Comparison of ENCODE assay signal across 21 cellular contexts in genomic region chr10:95602382-95602781, GRCh38.
"Had no signal": no experiment of that assay in that cellular context is flagged by ENCODE, and none has a peak within 500 bp of the region (broad histone marks: within the 10 kb centered on the region; RNA-seq: fewer than 3 reads in every experiment).

No MANE protein-coding gene starts in this region.

- H3K4me3 ChIP-seq: MG63, SJCRH30 had no signal

- ATAC-seq: Panc1, PC-3, SK-N-SH treated with all-trans-retinoic acid at 6 μM for 48 hours had no signal

- H3K27me3 ChIP-seq: MG63, SJCRH30 had no signal

- DNase-seq: IMR-90, Karpas-422, KG1, MG63, NCI-H1092 treated with DMSO at 0.1 percent for 48 hours, NCI-H1436, NCI-H187, NCI-H2029, NCI-H2081 treated with DMSO at 0.1 percent for 48 hours, NCI-H2171, NCI-H226, NCI-H446, NCI-H510A, NCI-H524 treated with DMSO at 0.1 percent for 48 hours, NCI-H774, PC-3, SHP77, SJCRH30 had no signal

- H3K9me3 ChIP-seq: MG63, SJCRH30 had no signal

- H3K4me1 ChIP-seq: SJCRH30 had no signal

- H3K27ac ChIP-seq: RWPE1, SJCRH30 had no signal
